In the genomic region with DNA sequence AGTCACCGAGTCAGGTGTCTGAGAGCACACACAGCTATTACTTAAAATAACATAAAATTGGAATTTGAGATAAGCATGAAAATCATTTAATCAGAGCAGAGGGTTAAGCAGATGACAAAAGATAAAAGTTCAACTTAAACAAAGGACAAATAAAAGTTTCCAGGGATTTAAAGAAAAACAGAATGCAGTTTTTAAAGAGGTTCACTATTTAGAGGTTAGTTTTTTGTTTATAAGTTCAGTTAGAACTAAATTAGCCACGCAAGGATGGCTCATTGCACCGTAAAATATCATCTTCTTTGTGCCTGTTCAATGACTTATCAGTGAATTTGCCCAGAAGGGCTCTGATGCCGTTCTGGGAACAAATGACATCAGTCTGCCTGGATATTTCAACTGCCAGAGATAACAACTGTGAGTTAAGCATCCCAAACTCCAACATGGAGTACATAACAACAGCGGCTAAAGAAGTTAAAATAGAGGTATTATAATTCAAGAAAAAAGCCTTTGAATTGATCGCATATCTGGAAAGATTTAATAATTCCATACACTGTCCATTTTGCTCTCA, we compare ENCODE assay signal across 20 cellular contexts.
A peak's percentile ranks its signal among the peaks of the same experiment; 100 is the strongest.
DNase-seq lines count a peak whose midpoint lies in the region; ATAC-seq, FAIRE-seq and TF ChIP-seq lines count a peak whose summit lies in the region.
"Had no signal": no experiment of that assay in that cellular context is flagged by ENCODE, and none has a peak within 500 bp of the region (broad histone marks: within the 10 kb centered on the region; RNA-seq: fewer than 3 reads in every experiment).

No MANE protein-coding gene starts in this region.

- H3K4me1 Mint-ChIP-seq in CD8-positive, alpha-beta T cell (ENCODE audit: low read depth), result no peaks in the 10 kb centered on the region
- H3K4me1 Mint-ChIP-seq in endodermal cell, result peaks cover 19% of the 10 kb centered on the region

- CTCF ChIA-PET in A549 (lab: Yijun Ruan, JAX), result interaction anchor here (1.1 kb wide), 1 partner anchor 152 kb away, joined by 3 read pairs; no protein-coding TSS in a partner anchor
- CTCF ChIA-PET in CD8-positive, alpha-beta T cell (lab: Charles Lee), result interaction anchor here (1.2 kb wide), 1 partner anchor 18 kb away, joined by 3 read pairs; no protein-coding TSS in a partner anchor

- POLR2A ChIA-PET in A549 (lab: Yijun Ruan, JAX), result no interaction called here
- POLR2A ChIA-PET in CD8-positive, alpha-beta T cell (lab: Charles Lee), result no interaction called here

- H3K4me3 ChIP-seq in A549, result no peak overlapping the region
- H3K4me3 ChIP-seq in dorsolateral prefrontal cortex, result no peak overlapping the region
- H3K4me3 ChIP-seq in mesendoderm (ENCODE audit: low read length), result no peak overlapping the region
- H3K4me3 ChIP-seq in CD8-positive, alpha-beta T cell (ENCODE audit: low read depth, low read length), result no peak overlapping the region
- H3K4me3 ChIP-seq in endodermal cell (ENCODE audit: low read length), result no peak overlapping the region
- H3K4me3 ChIP-seq: prostate gland had no signal

- TF ChIP-seq CTCF in A549 (IDR thresholded peaks at IDR 0.05) (no peak), dorsolateral prefrontal cortex (IDR thresholded peaks at IDR 0.05 in 54 of 56, conservative IDR thresholded peaks at IDR 0.05 in 2 of 56; ENCODE audit: low read depth in 1 of 56, partially characterized antibody in 56 of 56) (no peak), endodermal cell (conservative IDR thresholded peaks at IDR 0.05) (no peak)
- TF ChIP-seq CTCF in CD8-positive, alpha-beta T cell (IDR thresholded peaks at IDR 0.05), result no peak

- 58% methylated on average over 6 of the region's 6 CpGs for WGBS in A549 (ENCODE audit: missing lambda C conversion rate)
- no CpG with 5 or more reads among the region's 6 CpGs for whole genome bisulfite sequencing in mesendoderm (ENCODE audit: extremely low coverage, insufficient coverage, low lambda C conversion rate)
- WGBS in endodermal cell (ENCODE audit: insufficient coverage in 1 of 2, insufficient read length in 1 of 2), 2 experiments, result 84 to 95% methylated on average over 3 to 6 of the region's 6 CpGs

- H3K4ac ChIP-seq in mesendoderm (ENCODE audit: low read depth, low read length), result no peak overlapping the region

- no peak for TF ChIP-seq EP300 in A549 (IDR thresholded peaks at IDR 0.05)

- H2BK120ac ChIP-seq in mesendoderm (ENCODE audit: low read depth, low read length), result no peak overlapping the region

- H3K56ac ChIP-seq in mesendoderm (ENCODE audit: low read length), result no peak overlapping the region

- peaks cover 2% of the 10 kb centered on the region for H3K36me3 Mint-ChIP-seq in CD8-positive, alpha-beta T cell
- peaks cover 7% of the 10 kb centered on the region for H3K36me3 Mint-ChIP-seq in endodermal cell (ENCODE audit: low read depth)
- H3K36me3 Mint-ChIP-seq: natural killer cell treated with Interleukin-12 subunit alpha and Interleukin-12 subunit beta and Interleukin-15 and Interleukin-18, amount 100 ng/mL, for 72 hours had no signal

- ATAC-seq in A549 (no peak), GM19328 (IDR thresholded peaks at IDR 0.05; ENCODE audit: unreplicated experiment) (no peak), HG03095 (IDR thresholded peaks at IDR 0.05; ENCODE audit: unreplicated experiment) (no peak)
- no peak for ATAC-seq in CD8-positive, alpha-beta T cell
- ATAC-seq: esophagus mucosa; natural killer cell treated with Interleukin-12 subunit alpha and Interleukin-12 subunit beta and Interleukin-15 and Interleukin-18, amount 100 ng/mL, for 72 hours had no signal

- H3K27ac Mint-ChIP-seq in CD8-positive, alpha-beta T cell, result no peak overlapping the region
- H3K27ac Mint-ChIP-seq in endodermal cell, result no peak overlapping the region
- H3K27ac Mint-ChIP-seq: activated CD4-positive, alpha-beta memory T cell treated with anti-CD3 and anti-CD28 coated beads for 36 hours; activated naive CD4-positive, alpha-beta T cell treated with anti-CD3 and anti-CD28 coated beads for 36 hours; natural killer cell treated with Interleukin-12 subunit alpha and Interleukin-12 subunit beta and Interleukin-15 and Interleukin-18, amount 100 ng/mL, for 72 hours; T-helper 1 cell treated with Interleukin-12 subunit alpha and Interleukin-12 subunit beta and Interleukin-4 antibody, amounts not matched to agents 30 μg/mL and 1 μg/mL, for 36 hours had no signal

- H2BK5ac ChIP-seq in mesendoderm (ENCODE audit: low read length), result no peak overlapping the region

- TF ChIP-seq POLR2A in A549 (IDR thresholded peaks at IDR 0.05; ENCODE audit: low read length), result no peak

- H3K23ac ChIP-seq in mesendoderm (ENCODE audit: low read length), result no peak overlapping the region

- no peak for FAIRE-seq in A549 (lab: Jason Lieb, UNC)
- FAIRE-seq: H1, HepG2 had no signal

- H3K9me3 ChIP-seq in A549 (no peaks in the 10 kb centered on the region), endodermal cell (ENCODE audit: control insufficient read depth, low read length) (no peaks in the 10 kb centered on the region)
- no peaks in the 10 kb centered on the region for H3K9me3 ChIP-seq in CD8-positive, alpha-beta T cell (ENCODE audit: low read length)
- H3K9me3 ChIP-seq: prostate gland had no signal

- H3K27me3 ChIP-seq in dorsolateral prefrontal cortex, result no peaks in the 10 kb centered on the region
- no peaks in the 10 kb centered on the region for H3K27me3 ChIP-seq in mesendoderm (ENCODE audit: insufficient read depth, low read length, poor library complexity)
- no peaks in the 10 kb centered on the region for H3K27me3 ChIP-seq in CD8-positive, alpha-beta T cell (ENCODE audit: insufficient read depth, low read length)
- H3K27me3 ChIP-seq in endodermal cell (ENCODE audit: control insufficient read depth, insufficient read depth, low read length, poor library complexity, severe bottlenecking), result no peaks in the 10 kb centered on the region

- no peak overlapping the region for H3K18ac ChIP-seq in mesendoderm (ENCODE audit: low read length)

- peaks cover 34% of the 10 kb centered on the region for H3K4me1 ChIP-seq in A549
- no peaks in the 10 kb centered on the region for H3K4me1 ChIP-seq in mesendoderm (ENCODE audit: control insufficient read depth, low read depth, low read length)
- H3K4me1 ChIP-seq in CD8-positive, alpha-beta T cell (ENCODE audit: insufficient read depth, low read length), result no peaks in the 10 kb centered on the region
- peaks cover 6% of the 10 kb centered on the region for H3K4me1 ChIP-seq in endodermal cell (ENCODE audit: control insufficient read depth, insufficient read depth, low read length)
- H3K4me1 ChIP-seq: prostate gland had no signal

- H3K36me3 ChIP-seq in mesendoderm (ENCODE audit: control insufficient read depth, insufficient read depth, low read length), result no peaks in the 10 kb centered on the region
- H3K36me3 ChIP-seq in CD8-positive, alpha-beta T cell (ENCODE audit: insufficient read depth, low read length), result no peaks in the 10 kb centered on the region
- H3K36me3 ChIP-seq in endodermal cell (ENCODE audit: control insufficient read depth, insufficient read depth, low read length), result no peaks in the 10 kb centered on the region
- H3K36me3 ChIP-seq: prostate gland had no signal

- no peak overlapping the region for H2BK15ac ChIP-seq in mesendoderm (replicated peaks; ENCODE audit: low read depth)

- H3K9me3 Mint-ChIP-seq in CD8-positive, alpha-beta T cell, result no peaks in the 10 kb centered on the region
- no peaks in the 10 kb centered on the region for H3K9me3 Mint-ChIP-seq in endodermal cell
- H3K9me3 Mint-ChIP-seq: activated CD4-positive, alpha-beta memory T cell treated with anti-CD3 and anti-CD28 coated beads for 36 hours; activated naive CD4-positive, alpha-beta T cell treated with anti-CD3 and anti-CD28 coated beads for 36 hours; natural killer cell treated with Interleukin-12 subunit alpha and Interleukin-12 subunit beta and Interleukin-15 and Interleukin-18, amount 100 ng/mL, for 72 hours; T-helper 1 cell treated with Interleukin-12 subunit alpha and Interleukin-12 subunit beta and Interleukin-4 antibody, amounts not matched to agents 30 μg/mL and 1 μg/mL, for 36 hours had no signal

- intact Hi-C loops in dorsolateral prefrontal cortex (cut with DNase I), result no loop called here
- intact Hi-C loops in CD8-positive, alpha-beta T cell (cut with DNase I, micrococcal nuclease), result no loop called here

- H3K79me2 ChIP-seq in mesendoderm (ENCODE audit: control insufficient read depth, insufficient read depth, low read length), result no peaks in the 10 kb centered on the region

- peak overlapping the region; percentile 81; the same call in 2 of the 3 replicates for H3K4me2 ChIP-seq in A549
- H3K4me2 ChIP-seq in mesendoderm (ENCODE audit: low read length), result no peak overlapping the region

- no peaks in the 10 kb centered on the region for H3K27me3 Mint-ChIP-seq in CD8-positive, alpha-beta T cell (ENCODE audit: low read depth)
- no peaks in the 10 kb centered on the region for H3K27me3 Mint-ChIP-seq in endodermal cell (ENCODE audit: insufficient read depth)
- H3K27me3 Mint-ChIP-seq: activated CD4-positive, alpha-beta memory T cell treated with anti-CD3 and anti-CD28 coated beads for 36 hours had no signal

- no peaks in the 10 kb centered on the region for H3K79me1 ChIP-seq in mesendoderm (ENCODE audit: low read length)

- H2AK5ac ChIP-seq in mesendoderm (ENCODE audit: low read length), result no peak overlapping the region

- peak overlapping the region in 1 of 2 experiments; percentile 48; a peak in 3 of 6 replicates for H3K27ac ChIP-seq in A549
- peak overlapping the region in 31 of 59 donors; percentile 2 to 59 (median 24) for H3K27ac ChIP-seq in dorsolateral prefrontal cortex
- H3K27ac ChIP-seq in mesendoderm (ENCODE audit: low read depth, low read length), result no peak overlapping the region
- H3K27ac ChIP-seq in CD8-positive, alpha-beta T cell (ENCODE audit: low read depth, low read length), result no peak overlapping the region
- H3K27ac ChIP-seq in endodermal cell (ENCODE audit: low read depth, low read length), result no peak overlapping the region
- H3K27ac ChIP-seq: prostate gland had no signal

- TF ChIP-seq RAD21 in A549 (conservative IDR thresholded peaks at IDR 0.05 in 1 of 2, IDR thresholded peaks at IDR 0.05 in 1 of 2), result no peak

- H4K5ac ChIP-seq in mesendoderm (ENCODE audit: low read length), result no peak overlapping the region

- no peak overlapping the region for H3K4me3 Mint-ChIP-seq in CD8-positive, alpha-beta T cell
- H3K4me3 Mint-ChIP-seq in endodermal cell, result no peak overlapping the region
- H3K4me3 Mint-ChIP-seq: activated CD4-positive, alpha-beta memory T cell treated with anti-CD3 and anti-CD28 coated beads for 36 hours; activated naive CD4-positive, alpha-beta T cell treated with anti-CD3 and anti-CD28 coated beads for 36 hours; natural killer cell treated with Interleukin-12 subunit alpha and Interleukin-12 subunit beta and Interleukin-15 and Interleukin-18, amount 100 ng/mL, for 72 hours; T-helper 1 cell treated with Interleukin-12 subunit alpha and Interleukin-12 subunit beta and Interleukin-4 antibody, amounts not matched to agents 30 μg/mL and 1 μg/mL, for 36 hours had no signal

- no peak overlapping the region for H4K8ac ChIP-seq in mesendoderm (ENCODE audit: low read depth, low read length)

- no peak for DNase-seq in A549 (ENCODE audit: low read depth in 1 of 2, low spot score in 1 of 2)
- DNase-seq in M059J (ENCODE audit: low read depth), result peak; percentile 58
- DNase-seq in dorsolateral prefrontal cortex, result no peak
- DNase-seq in mesendoderm, result peak; percentile 21
- DNase-seq in CD8-positive, alpha-beta T cell, result no peak
- DNase-seq in endodermal cell, result no peak
- DNase-seq: activated CD4-positive, alpha-beta memory T cell treated with anti-CD3 and anti-CD28 coated beads for 36 hours; activated naive CD4-positive, alpha-beta T cell treated with anti-CD3 and anti-CD28 coated beads for 36 hours; NCI-H1930; NCI-H446 treated with DMSO at 0.1 percent for 48 hours; SHP77; stimulated activated CD4-positive, alpha-beta T cell treated with anti-CD3 and anti-CD28 coated beads, Interleukin-12 subunit alpha, Interleukin-12 subunit beta, amount 100 ng/mL, for 4 hours had no signal

- H3K9ac ChIP-seq in mesendoderm (ENCODE audit: low read length), result no peak overlapping the region
- no peak overlapping the region for H3K9ac ChIP-seq in endodermal cell (ENCODE audit: extremely low read depth, low read length, poor library complexity, severe bottlenecking)

Comparison
In these comparisons a context has a peak if more than half of its experiments do, and no peak if none do; other contexts are left out.
1. DNase-seq: peak in M059J (single experiment) and mesendoderm (single experiment); none in A549 (0 of 2), dorsolateral prefrontal cortex (0 of 10), CD8-positive, alpha-beta T cell (0 of 7) and endodermal cell (single experiment).
2. H3K27ac ChIP-seq: peak in dorsolateral prefrontal cortex (31 of 59); none in mesendoderm (single experiment), CD8-positive, alpha-beta T cell (single experiment) and endodermal cell (single experiment).